10 cellular contexts compared by ENCODE assay signal in genomic region chr17:65048441-65048840, GRCh38. TPM values are rescaled to one million over a fixed set of nuclear protein-coding genes. Genes with fewer than 3 reads are reported as not detected.
A peak's percentile ranks its signal among the peaks of the same experiment; 100 is the strongest.
DNase-seq lines count a peak whose midpoint lies in the region; ATAC-seq and TF ChIP-seq lines count a peak whose summit lies in the region.
"Had no signal": no experiment of that assay in that cellular context is flagged by ENCODE, and none has a peak within 500 bp of the region (broad histone marks: within the 10 kb centered on the region; RNA-seq: fewer than 3 reads in every experiment).

No MANE protein-coding gene starts in this region.

- H3K27me3 ChIP-seq in right atrium auricular region (no peaks in the 10 kb centered on the region), vagina (no peaks in the 10 kb centered on the region)

- no peak overlapping the region for H3K4me3 ChIP-seq in right atrium auricular region
- H3K4me3 ChIP-seq in coronary artery: peak overlapping the region; percentile 29
- no peak overlapping the region for H3K4me3 ChIP-seq in vagina

- H3K9me3 ChIP-seq in right atrium auricular region (no peaks in the 10 kb centered on the region), vagina (no peaks in the 10 kb centered on the region)

- intact Hi-C loops in Right ventricle myocardium superior (cut with DNase I) (no loop called here), vagina (cut with DNase I) (no loop called here)

- DNase-seq in right atrium auricular region (ENCODE audit: low spot score) (no peak), Right ventricle myocardium superior (no peak), coronary artery (ENCODE audit: low spot score) (no peak), vagina (ENCODE audit: extremely low spot score in 2 of 2) (no peak), GM20000 (ENCODE audit: low spot score) (no peak), midbrain (lab: John Stamatoyannopoulos, UW) (no peak)
- no peak for DNase-seq in natural killer cell treated with Interleukin-12 subunit alpha and Interleukin-12 subunit beta and Interleukin-15 and Interleukin-18, amount 100 ng/mL, for 72 hours (ENCODE audit: low spot score)
- DNase-seq in activated naive CD4-positive, alpha-beta T cell treated with anti-CD3 and anti-CD28 coated beads, Interleukin-2, amount 50 U/mL, for 72 hours (ENCODE audit: low spot score in 2 of 2): no peak
- DNase-seq: NCI-H1436 treated with DMSO at 0.1 percent for 48 hours, NCI-H82 had no signal

- peaks cover 25% of the 10 kb centered on the region for H3K36me3 Mint-ChIP-seq in natural killer cell treated with Interleukin-12 subunit alpha and Interleukin-12 subunit beta and Interleukin-15 and Interleukin-18, amount 100 ng/mL, for 72 hours
- H3K36me3 Mint-ChIP-seq in activated naive CD4-positive, alpha-beta T cell treated with anti-CD3 and anti-CD28 coated beads, Interleukin-2, amount 50 U/mL, for 72 hours: peaks cover 17 to 56% of the 10 kb centered on the region in 2 donors

- peaks cover 42 to 55% of the 10 kb centered on the region in 2 donors for H3K4me1 Mint-ChIP-seq in natural killer cell treated with Interleukin-12 subunit alpha and Interleukin-12 subunit beta and Interleukin-15 and Interleukin-18, amount 100 ng/mL, for 72 hours (ENCODE audit: low read depth in 2 of 2)

- TF ChIP-seq POLR2A in vagina (IDR thresholded peaks at IDR 0.05): no peak

- no peaks in the 10 kb centered on the region for H3K9me3 Mint-ChIP-seq in natural killer cell treated with Interleukin-12 subunit alpha and Interleukin-12 subunit beta and Interleukin-15 and Interleukin-18, amount 100 ng/mL, for 72 hours
- H3K9me3 Mint-ChIP-seq in activated naive CD4-positive, alpha-beta T cell treated with anti-CD3 and anti-CD28 coated beads, Interleukin-2, amount 50 U/mL, for 72 hours: no peaks in the 10 kb centered on the region

- TF ChIP-seq CTCF in right atrium auricular region (IDR thresholded peaks at IDR 0.05) (no peak), coronary artery (IDR thresholded peaks at IDR 0.05) (no peak), vagina (IDR thresholded peaks at IDR 0.05) (no peak), GM20000 (IDR thresholded peaks at IDR 0.05; ENCODE audit: extremely low read depth, missing control alignments) (no peak)

- no peak for ATAC-seq in Right ventricle myocardium superior (ENCODE audit: poor library complexity)
- ATAC-seq in natural killer cell treated with Interleukin-12 subunit alpha and Interleukin-12 subunit beta and Interleukin-15 and Interleukin-18, amount 100 ng/mL, for 72 hours: no peak
- ATAC-seq in activated naive CD4-positive, alpha-beta T cell treated with anti-CD3 and anti-CD28 coated beads, Interleukin-2, amount 50 U/mL, for 72 hours: no peak

- peak overlapping the region; percentile 53 to 75 for H3K27ac Mint-ChIP-seq in natural killer cell treated with Interleukin-12 subunit alpha and Interleukin-12 subunit beta and Interleukin-15 and Interleukin-18, amount 100 ng/mL, for 72 hours
- no peak overlapping the region for H3K27ac Mint-ChIP-seq in activated naive CD4-positive, alpha-beta T cell treated with anti-CD3 and anti-CD28 coated beads, Interleukin-2, amount 50 U/mL, for 72 hours

- H3K36me3 ChIP-seq in right atrium auricular region (peaks cover 36% of the 10 kb centered on the region), vagina (peaks cover 0 to 21% of the 10 kb centered on the region in 2 donors)

- H3K27me3 Mint-ChIP-seq in natural killer cell treated with Interleukin-12 subunit alpha and Interleukin-12 subunit beta and Interleukin-15 and Interleukin-18, amount 100 ng/mL, for 72 hours: no peaks in the 10 kb centered on the region

- H3K4me3 Mint-ChIP-seq in natural killer cell treated with Interleukin-12 subunit alpha and Interleukin-12 subunit beta and Interleukin-15 and Interleukin-18, amount 100 ng/mL, for 72 hours: no peak overlapping the region

- peak overlapping the region; percentile 36 to 43 for H3K27ac ChIP-seq in right atrium auricular region
- H3K27ac ChIP-seq in coronary artery: peak overlapping the region; percentile 51 to 57
- H3K27ac ChIP-seq in vagina: peak overlapping the region; percentile 21

- H3K4me1 ChIP-seq in right atrium auricular region: peaks cover 0 to 60% of the 10 kb centered on the region in 2 donors
- peaks cover 83% of the 10 kb centered on the region for H3K4me1 ChIP-seq in vagina

RNA-seq across cellular contexts. Expression of gene GNA13, which starts 8.1 kb away (rescaled TPM):
- 10 to 100 TPM; 29.9 to 35.6 TPM for total RNA-seq in right atrium auricular region
- 21.1 TPM for total RNA-seq in Right ventricle myocardium superior
- 10 to 100 TPM; 59.3 to 65.3 TPM for total RNA-seq in natural killer cell treated with Interleukin-12 subunit alpha and Interleukin-12 subunit beta and Interleukin-15 and Interleukin-18, amount 100 ng/mL, for 72 hours
- total RNA-seq in vagina: 41.7 TPM
- 10 to 100 TPM; 53.0 to 74.7 TPM for total RNA-seq in activated naive CD4-positive, alpha-beta T cell treated with anti-CD3 and anti-CD28 coated beads, Interleukin-2, amount 50 U/mL, for 72 hours

Comparison
In these comparisons a context has a peak if more than half of its experiments do, and no peak if none do; other contexts are left out.
1. H3K27ac Mint-ChIP-seq: peak in natural killer cell treated with Interleukin-12 subunit alpha and Interleukin-12 subunit beta and Interleukin-15 and Interleukin-18, amount 100 ng/mL, for 72 hours (2 of 2); none in activated naive CD4-positive, alpha-beta T cell treated with anti-CD3 and anti-CD28 coated beads, Interleukin-2, amount 50 U/mL, for 72 hours (0 of 2).
2. Peak in every context shown above with its lines, with median percentiles within 50 percentile points of each other: H3K27ac ChIP-seq.